In the genomic region with DNA sequence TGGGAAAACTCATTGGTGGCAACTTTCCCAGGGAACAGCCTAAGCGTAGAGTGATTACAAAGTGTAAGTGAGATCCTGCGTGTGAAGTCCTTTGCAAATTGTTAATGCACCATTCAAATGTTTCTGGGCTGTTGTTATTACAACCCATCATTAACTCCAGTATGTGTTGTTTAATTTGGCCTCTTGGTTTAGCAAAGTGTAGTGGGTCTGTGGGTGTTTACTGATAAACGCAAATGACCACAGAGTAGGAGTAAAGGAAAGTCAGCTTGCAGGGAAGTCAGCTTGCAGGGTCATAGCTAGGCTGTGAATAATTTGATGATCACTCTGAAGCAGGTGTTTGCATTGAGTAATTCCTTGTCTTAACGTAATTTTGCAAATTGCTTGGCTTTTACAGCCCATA, we compare ENCODE assay signal across 27 cellular contexts.
"Had no signal": no experiment of that assay in that cellular context is flagged by ENCODE, and none has a peak within 500 bp of the region (broad histone marks: within the 10 kb centered on the region; RNA-seq: fewer than 3 reads in every experiment).

No MANE protein-coding gene starts in this region.

- H3K4me3 Mint-ChIP-seq: activated naive CD4-positive, alpha-beta T cell treated with anti-CD3 and anti-CD28 coated beads, Interleukin-2, amount 10 ng/mL, durations not matched to agents 7 days and 5 days; activated naive CD8-positive, alpha-beta T cell treated with anti-CD3 and anti-CD28 coated beads, Interleukin-2, amount 10 ng/mL, durations not matched to agents 7 days and 5 days; activated T-helper 1 cell treated with anti-CD3 and anti-CD28 coated beads, Interleukin-12 subunit alpha, Interleukin-12 subunit beta, Interleukin-2, Interleukin-4 antibody, amounts not matched to agents 30 ng/mL and 10 ng/mL and 1 ng/mL, durations not matched to agents 14 hours and 24 hours and 36 hours; immature natural killer cell; stimulated activated naive B cell treated with anti-CD40 and anti-IgM and Interleukin-4, amounts not matched to agents 10 μg/mL and 1 μg/mL and 100 μg/mL, for 72 hours had no signal

- ATAC-seq: gastroesophageal sphincter; heart left ventricle; left colon; psoas muscle; stimulated activated naive B cell treated with anti-CD40 and anti-IgM and Interleukin-4, amounts not matched to agents 10 μg/mL and 1 μg/mL and 100 μg/mL, for 72 hours; upper lobe of right lung had no signal

- H3K36me3 Mint-ChIP-seq: activated naive CD4-positive, alpha-beta T cell treated with anti-CD3 and anti-CD28 coated beads, Interleukin-2, amount 10 ng/mL, durations not matched to agents 7 days and 5 days; activated naive CD8-positive, alpha-beta T cell treated with anti-CD3 and anti-CD28 coated beads, Interleukin-2, amount 10 ng/mL, durations not matched to agents 7 days and 5 days; immature natural killer cell; stimulated activated naive B cell treated with anti-CD40 and anti-IgM and Interleukin-4, amounts not matched to agents 10 μg/mL and 1 μg/mL and 100 μg/mL, for 72 hours had no signal

- H3K4me1 Mint-ChIP-seq: activated naive CD4-positive, alpha-beta T cell treated with anti-CD3 and anti-CD28 coated beads, Interleukin-2, amount 10 ng/mL, durations not matched to agents 7 days and 5 days; activated naive CD8-positive, alpha-beta T cell treated with anti-CD3 and anti-CD28 coated beads, Interleukin-2, amount 10 ng/mL, durations not matched to agents 7 days and 5 days; immature natural killer cell; stimulated activated naive B cell treated with anti-CD40 and anti-IgM and Interleukin-4, amounts not matched to agents 10 μg/mL and 1 μg/mL and 100 μg/mL, for 72 hours had no signal

- H3K4me1 ChIP-seq: heart left ventricle, parathyroid adenoma, right atrium auricular region, thyroid gland, upper lobe of right lung had no signal

- H3K9me3 Mint-ChIP-seq: activated naive CD4-positive, alpha-beta T cell treated with anti-CD3 and anti-CD28 coated beads, Interleukin-2, amount 10 ng/mL, durations not matched to agents 7 days and 5 days; activated naive CD8-positive, alpha-beta T cell treated with anti-CD3 and anti-CD28 coated beads, Interleukin-2, amount 10 ng/mL, durations not matched to agents 7 days and 5 days; activated T-helper 1 cell treated with anti-CD3 and anti-CD28 coated beads, Interleukin-12 subunit alpha, Interleukin-12 subunit beta, Interleukin-2, Interleukin-4 antibody, amounts not matched to agents 30 ng/mL and 10 ng/mL and 1 ng/mL, durations not matched to agents 14 hours and 24 hours and 36 hours; stimulated activated naive B cell treated with anti-CD40 and anti-IgM and Interleukin-4, amounts not matched to agents 10 μg/mL and 1 μg/mL and 100 μg/mL, for 72 hours had no signal

- H3K4me3 ChIP-seq: gastroesophageal sphincter, heart left ventricle, psoas muscle, right atrium auricular region, stomach, thyroid gland, upper lobe of right lung had no signal

- H3K27me3 Mint-ChIP-seq: activated naive CD4-positive, alpha-beta T cell treated with anti-CD3 and anti-CD28 coated beads, Interleukin-2, amount 10 ng/mL, durations not matched to agents 7 days and 5 days had no signal

- H3K9me3 ChIP-seq: gastroesophageal sphincter, heart left ventricle, psoas muscle, right atrium auricular region, stomach, thyroid gland, upper lobe of right lung had no signal

- DNase-seq: activated CD4-positive, alpha-beta T cell treated with anti-CD3 and anti-CD28 coated beads for 4 hours; activated CD4-positive, alpha-beta T cell treated with anti-CD3 and anti-CD28 coated beads, Interleukin-2, amount 50 U/mL, for 48 hours; activated CD8-positive, alpha-beta memory T cell treated with anti-CD3 and anti-CD28 coated beads for 24 hours; activated effector memory CD4-positive, alpha-beta T cell treated with anti-CD3 and anti-CD28 coated beads, Interleukin-2, amount 50 U/mL, for 16 hours; activated naive CD4-positive, alpha-beta T cell treated with anti-CD3 and anti-CD28 coated beads, Interleukin-2, amount 10 ng/mL, durations not matched to agents 7 days and 5 days; activated naive CD8-positive, alpha-beta T cell treated with anti-CD3 and anti-CD28 coated beads, Interleukin-2, amount 10 ng/mL, durations not matched to agents 7 days and 5 days; activated T-cell treated with anti-CD3 and anti-CD28 coated beads, Interleukin-2, amount 50 U/mL, for 1 hour; amniotic stem cell; caudate nucleus; heart left ventricle; hypothalamus; immature natural killer cell; kidney; left colon; mammary epithelial cell; occipital lobe; psoas muscle; stimulated activated CD4-positive, alpha-beta T cell treated with anti-CD3 and anti-CD28 coated beads, Interleukin-15, amount 100 ng/mL, for 24 hours; stimulated activated CD4-positive, alpha-beta T cell treated with anti-CD3 and anti-CD28 coated beads, Interleukin-2, amount 100 ng/mL, for 24 hours; stimulated activated naive B cell treated with anti-CD40 and anti-IgM and Interleukin-4, amounts not matched to agents 10 μg/mL and 1 μg/mL and 100 μg/mL, for 72 hours; stomach; thyroid gland; upper lobe of right lung had no signal

- H3K27ac ChIP-seq: gastroesophageal sphincter, heart left ventricle, parathyroid adenoma, psoas muscle, right atrium auricular region, stomach, thyroid gland, upper lobe of right lung had no signal

- H3K27ac Mint-ChIP-seq: activated naive CD4-positive, alpha-beta T cell treated with anti-CD3 and anti-CD28 coated beads, Interleukin-2, amount 10 ng/mL, durations not matched to agents 7 days and 5 days; activated naive CD8-positive, alpha-beta T cell treated with anti-CD3 and anti-CD28 coated beads, Interleukin-2, amount 10 ng/mL, durations not matched to agents 7 days and 5 days; activated T-helper 1 cell treated with anti-CD3 and anti-CD28 coated beads, Interleukin-12 subunit alpha, Interleukin-12 subunit beta, Interleukin-2, Interleukin-4 antibody, amounts not matched to agents 30 ng/mL and 10 ng/mL and 1 ng/mL, durations not matched to agents 14 hours and 24 hours and 36 hours; immature natural killer cell; stimulated activated naive B cell treated with anti-CD40 and anti-IgM and Interleukin-4, amounts not matched to agents 10 μg/mL and 1 μg/mL and 100 μg/mL, for 72 hours had no signal

- H3K36me3 ChIP-seq: gastroesophageal sphincter, heart left ventricle, right atrium auricular region, stomach, thyroid gland, upper lobe of right lung had no signal

- H3K27me3 ChIP-seq: right atrium auricular region, stomach, thyroid gland had no signal
